Comparison of ENCODE assay signal across 3 cellular contexts in the genomic region with DNA sequence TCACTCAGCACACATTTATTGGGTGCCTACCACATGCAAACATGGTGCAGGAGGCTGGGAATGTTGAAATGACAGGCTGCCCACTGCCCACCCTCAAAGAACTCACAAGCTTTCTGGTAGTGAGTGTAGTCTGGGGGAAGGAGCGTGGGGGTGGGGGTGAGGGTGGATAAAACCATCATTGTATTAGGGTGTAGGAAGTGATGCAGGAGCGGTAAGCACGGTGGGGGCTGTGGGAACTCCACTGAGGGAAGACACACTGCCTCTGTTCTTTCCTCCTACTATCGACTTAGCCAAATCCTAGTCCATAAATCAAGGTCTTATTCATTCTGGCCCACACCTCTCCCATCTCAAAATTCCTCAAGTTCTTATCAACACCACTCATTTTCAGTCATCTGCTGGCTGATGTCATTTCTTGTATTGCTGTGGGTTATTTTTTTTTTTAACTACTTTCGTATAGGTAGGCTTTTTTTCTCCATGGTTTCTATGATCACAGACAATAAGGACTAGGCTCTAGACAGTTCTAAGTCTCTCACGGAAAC. TPM values are rescaled to one million over a fixed set of nuclear protein-coding genes. Genes with fewer than 3 reads are reported as not detected.
"Had no signal": no experiment of that assay in that cellular context is flagged by ENCODE, and none has a peak within 500 bp of the region (broad histone marks: within the 10 kb centered on the region; RNA-seq: fewer than 3 reads in every experiment).

No MANE protein-coding gene starts in this region.

RNA-seq across cellular contexts. Expression of a gene that starts 21.7 kb away (rescaled TPM):
- total RNA-seq: kidney, left lobe of liver, mononuclear cell had no signal
